Comparison of ENCODE assay signal across 8 cellular contexts in the genomic region with DNA sequence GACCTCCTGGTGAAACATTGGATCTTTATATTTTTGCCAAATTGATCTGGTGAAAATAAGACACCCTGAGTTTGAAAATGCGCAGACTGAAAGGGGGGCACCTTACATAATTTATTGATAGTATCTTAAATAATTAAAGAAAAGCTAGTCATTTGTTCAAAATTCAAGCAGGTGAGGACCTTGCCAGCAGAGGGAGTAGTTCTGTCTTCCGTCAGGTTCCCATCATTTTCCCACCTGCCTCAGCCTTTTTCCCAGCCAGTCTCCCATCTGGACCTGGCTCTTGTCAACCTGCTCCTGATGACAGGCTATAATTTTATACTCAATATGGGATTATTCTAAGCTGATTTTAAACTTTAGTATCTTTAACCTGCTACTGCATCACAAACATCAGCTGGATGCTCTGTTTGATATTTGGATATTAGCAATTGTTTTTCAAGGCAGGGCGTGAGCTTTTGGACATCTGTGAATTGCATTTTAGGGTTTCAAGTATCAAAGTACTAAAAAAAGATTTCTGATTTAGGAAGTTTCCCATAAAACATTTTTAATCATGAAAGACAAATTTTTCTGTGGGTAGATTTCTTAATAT.
DNase-seq lines count a peak whose midpoint lies in the region; ATAC-seq and TF ChIP-seq lines count a peak whose summit lies in the region.

No MANE protein-coding gene starts in this region.

- H3K4me1 ChIP-seq in adipocyte (ENCODE audit: control insufficient read depth, insufficient read depth, low read length) (peaks cover 32% of the 10 kb centered on the region), left lung (peaks cover 0 to 4% of the 10 kb centered on the region in 2 donors)

- no peaks in the 10 kb centered on the region for H3K27me3 ChIP-seq in adipocyte (replicated peaks; ENCODE audit: control insufficient read depth, insufficient read depth, low read length)
- no peaks in the 10 kb centered on the region for H3K27me3 ChIP-seq in left lung

- H3K9ac ChIP-seq in adipocyte (ENCODE audit: low read length) = no peak overlapping the region

- POLR2A ChIA-PET in activated CD4-positive, alpha-beta memory T cell treated with anti-CD3 and anti-CD28 coated beads, Interleukin-2, amount 10 ng/mL, durations not matched to agents 7 days and 5 days (lab: Charles Lee) = no interaction called here

- H3K36me3 ChIP-seq in adipocyte (ENCODE audit: control insufficient read depth, insufficient read depth, low read length, severe bottlenecking) (no peaks in the 10 kb centered on the region), left lung (no peaks in the 10 kb centered on the region)

- peak; percentile 35 for ATAC-seq in left lung
- ATAC-seq in HG02623 (IDR thresholded peaks at IDR 0.05; ENCODE audit: unreplicated experiment) = no peak

- H3K4me1 Mint-ChIP-seq in activated CD4-positive, alpha-beta memory T cell treated with anti-CD3 and anti-CD28 coated beads, Interleukin-2, amount 10 ng/mL, durations not matched to agents 7 days and 5 days = no peaks in the 10 kb centered on the region

- H3K27ac Mint-ChIP-seq in activated CD4-positive, alpha-beta memory T cell treated with anti-CD3 and anti-CD28 coated beads, Interleukin-2, amount 10 ng/mL, durations not matched to agents 7 days and 5 days = no peak overlapping the region

- H3K9me3 ChIP-seq in adipocyte (ENCODE audit: control insufficient read depth, low read length) (no peaks in the 10 kb centered on the region), left lung (no peaks in the 10 kb centered on the region)

- H3K27ac ChIP-seq in left lung = no peak overlapping the region

- TF ChIP-seq CTCF in GM12864 (IDR thresholded peaks at IDR 0.05; ENCODE audit: low read depth, low read length, missing control alignments) (peak; percentile 61), left lung (IDR thresholded peaks at IDR 0.05) (peak; percentile 21 to 35)

- H3K4me3 ChIP-seq in GM12864 (ENCODE audit: low read depth, low read length) (no peak overlapping the region), adipocyte (ENCODE audit: low read length) (no peak overlapping the region), left lung (no peak overlapping the region)

- H3K36me3 Mint-ChIP-seq in activated CD4-positive, alpha-beta memory T cell treated with anti-CD3 and anti-CD28 coated beads, Interleukin-2, amount 10 ng/mL, durations not matched to agents 7 days and 5 days (ENCODE audit: low read depth) = no peaks in the 10 kb centered on the region

- CTCF ChIA-PET in activated CD4-positive, alpha-beta memory T cell treated with anti-CD3 and anti-CD28 coated beads, Interleukin-2, amount 10 ng/mL, durations not matched to agents 7 days and 5 days (lab: Charles Lee) = interaction anchor here (0.6 to 2.0 kb wide), 4 partner anchors 14 to 635 kb away, joined by 3 to 7 read pairs (median 5); no protein-coding TSS in a partner anchor

- intact Hi-C loops in left lung (cut with DNase I) = no loop called here

- DNase-seq in GM12864 (ENCODE audit: low read depth) = no peak
- peak; percentile 60 to 86 (median 72) for DNase-seq in NCI-H1417 (lab: John Stamatoyannopoulos, UW)
- peak; percentile 56 for DNase-seq in adipocyte (ENCODE audit: low read depth)
- DNase-seq in left lung = no peak
- DNase-seq in activated CD4-positive, alpha-beta memory T cell treated with anti-CD3 and anti-CD28 coated beads, Interleukin-2, amount 10 ng/mL, durations not matched to agents 7 days and 5 days = no peak
- no peak for DNase-seq in inferior parietal cortex (ENCODE audit: extremely low spot score)
- DNase-seq in activated effector memory CD4-positive, alpha-beta T cell treated with Interleukin-2 at 50 U/mL for 16 hours = no peak

- H3K27me3 Mint-ChIP-seq in activated CD4-positive, alpha-beta memory T cell treated with anti-CD3 and anti-CD28 coated beads, Interleukin-2, amount 10 ng/mL, durations not matched to agents 7 days and 5 days = no peaks in the 10 kb centered on the region

- no peaks in the 10 kb centered on the region for H3K9me3 Mint-ChIP-seq in activated CD4-positive, alpha-beta memory T cell treated with anti-CD3 and anti-CD28 coated beads, Interleukin-2, amount 10 ng/mL, durations not matched to agents 7 days and 5 days

- no peak overlapping the region for H3K4me3 Mint-ChIP-seq in activated CD4-positive, alpha-beta memory T cell treated with anti-CD3 and anti-CD28 coated beads, Interleukin-2, amount 10 ng/mL, durations not matched to agents 7 days and 5 days

Comparison
In these comparisons a context has a peak if more than half of its experiments do, and no peak if none do; other contexts are left out.
1. DNase-seq: peak in NCI-H1417 (3 of 3) and adipocyte (single experiment); none in GM12864 (single experiment), left lung (0 of 2), activated CD4-positive, alpha-beta memory T cell treated with anti-CD3 and anti-CD28 coated beads, Interleukin-2, amount 10 ng/mL, durations not matched to agents 7 days and 5 days (single experiment), inferior parietal cortex (single experiment) and activated effector memory CD4-positive, alpha-beta T cell treated with Interleukin-2 at 50 U/mL for 16 hours (single experiment).